8 cellular contexts compared by ENCODE assay signal in the genomic region with DNA sequence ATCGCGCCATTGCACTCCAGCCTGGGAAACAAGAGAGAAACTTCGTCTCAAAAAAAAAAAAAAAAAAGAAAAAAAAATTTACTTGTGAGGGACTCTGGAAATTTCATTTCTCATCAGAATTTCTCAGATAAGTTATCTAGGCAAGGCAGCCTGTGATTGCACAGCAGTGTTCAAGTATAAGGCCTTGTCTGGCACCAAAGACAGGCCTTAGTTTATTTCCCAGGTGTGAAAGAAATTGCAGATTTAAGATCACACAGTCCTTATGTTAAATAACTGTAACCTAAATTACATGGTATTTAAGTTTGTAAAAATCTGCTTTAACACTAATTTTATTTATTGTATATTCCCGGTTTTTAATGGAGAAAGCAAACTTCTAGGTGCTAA. TPM values are rescaled to one million over a fixed set of nuclear protein-coding genes. Genes with fewer than 3 reads are reported as not detected.
DNase-seq lines count a peak whose midpoint lies in the region; ATAC-seq and TF ChIP-seq lines count a peak whose summit lies in the region.

No MANE protein-coding gene starts in this region.

- intact Hi-C loops in left ventricle myocardium inferior (cut with micrococcal nuclease) (no loop called here), Right ventricle myocardium superior (cut with DNase I) (loop anchor here (5.0 kb wide), 1 partner anchor 75 kb away; a partner anchor contains a TSS), vagina (cut with DNase I) (loop anchor here (5.0 to 10.0 kb wide), 2 partner anchors 50 to 1563 kb away; no protein-coding TSS in a partner anchor)

- ATAC-seq in Right ventricle myocardium superior (ENCODE audit: poor library complexity) = no peak
- ATAC-seq in HG03139 (IDR thresholded peaks at IDR 0.05; ENCODE audit: unreplicated experiment) = no peak

- H3K27ac ChIP-seq in left ventricle myocardium inferior (replicated peaks) (peak overlapping the region; percentile 99), angular gyrus (ENCODE audit: low read depth, low read length) (peak overlapping the region; percentile 89), mucosa of rectum (ENCODE audit: low read depth in 2 of 2, low read length in 2 of 2) (peak overlapping the region; percentile 98 to 99), vagina (peak overlapping the region; percentile 89)

- no peaks in the 10 kb centered on the region for H3K9me3 ChIP-seq in left ventricle myocardium inferior (replicated peaks)
- H3K9me3 ChIP-seq in mucosa of rectum (ENCODE audit: control insufficient read depth in 2 of 2, low read length in 2 of 2) = no peaks in the 10 kb centered on the region
- no peaks in the 10 kb centered on the region for H3K9me3 ChIP-seq in vagina

- TF ChIP-seq CTCF in left ventricle myocardium inferior (IDR thresholded peaks at IDR 0.05; ENCODE audit: borderline replicate concordance) = no peak
- TF ChIP-seq CTCF in vagina (IDR thresholded peaks at IDR 0.05) = no peak

- H3K27me3 ChIP-seq in left ventricle myocardium inferior (ENCODE audit: low read depth) = no peaks in the 10 kb centered on the region
- H3K27me3 ChIP-seq in mucosa of rectum (ENCODE audit: control insufficient read depth in 2 of 2, insufficient read depth in 2 of 2, low read length in 2 of 2) = no peaks in the 10 kb centered on the region
- no peaks in the 10 kb centered on the region for H3K27me3 ChIP-seq in vagina

- peak overlapping the region; percentile 97 to 99 for H3K9ac ChIP-seq in mucosa of rectum (ENCODE audit: low read depth in 1 of 2, low read length in 2 of 2)

- in situ Hi-C loops in KBM-7 (cut with MboI; ENCODE audit: low pct_unique_long_range_greater_than_20kb, low sequenced_read_pairs) = no loop called here

- DNase-seq in left ventricle myocardium inferior (no peak), Right ventricle myocardium superior (no peak), vagina (ENCODE audit: extremely low spot score in 2 of 2) (no peak), RKO (ENCODE audit: low spot score) (no peak), KBM-7 (no peak)

- H3K36me3 ChIP-seq in left ventricle myocardium inferior (peaks cover 2% of the 10 kb centered on the region), mucosa of rectum (ENCODE audit: control insufficient read depth in 2 of 2, insufficient read depth in 2 of 2, low read length in 2 of 2) (peaks cover 0 to 2% of the 10 kb centered on the region in 2 donors), vagina (no peaks in the 10 kb centered on the region)

- no peak for TF ChIP-seq POLR2A in vagina (IDR thresholded peaks at IDR 0.05)

- H3K4me3 ChIP-seq in left ventricle myocardium inferior (peak overlapping the region; percentile 89), mucosa of rectum (ENCODE audit: low read length in 2 of 2) (peak overlapping the region; percentile 86 to 97), vagina (no peak overlapping the region)

- H3K4me1 ChIP-seq in left ventricle myocardium inferior (peaks cover 41% of the 10 kb centered on the region), mucosa of rectum (ENCODE audit: control insufficient read depth in 2 of 2, insufficient read depth in 2 of 2, low read length in 2 of 2) (peaks cover 2 to 6% of the 10 kb centered on the region in 2 donors), vagina (peaks cover 7% of the 10 kb centered on the region)

RNA-seq across cellular contexts. Expression of gene HFE, which starts 34.8 kb away (rescaled TPM):
- total RNA-seq in left ventricle myocardium inferior = 3.4 TPM
- total RNA-seq in Right ventricle myocardium superior = 5.2 TPM
- 7.6 TPM for total RNA-seq in vagina

Comparison
In these comparisons a context has a peak if more than half of its experiments do, and no peak if none do; other contexts are left out.
1. H3K4me3 ChIP-seq: peak in left ventricle myocardium inferior (single experiment) and mucosa of rectum (2 of 2); none in vagina (0 of 2).
2. Peak in every context shown above with its lines, with median percentiles within 50 percentile points of each other: H3K27ac ChIP-seq.